8 cellular contexts compared by ENCODE assay signal in genomic region chr11:587978-588380, GRCh38. TPM values are rescaled to one million over a fixed set of nuclear protein-coding genes. Genes with fewer than 3 reads are reported as not detected.
A peak's percentile ranks its signal among the peaks of the same experiment; 100 is the strongest.
DNase-seq lines count a peak whose midpoint lies in the region; ATAC-seq and TF ChIP-seq lines count a peak whose summit lies in the region.

No MANE protein-coding gene starts in this region.

- H3K27ac ChIP-seq in gastroesophageal sphincter, result no peak overlapping the region

- H3K4me1 ChIP-seq in gastroesophageal sphincter, result no peaks in the 10 kb centered on the region

- peak; percentile 58 for ATAC-seq in gastroesophageal sphincter

- peak; percentile 96 for DNase-seq in Kasumi-1 (lab: John Stamatoyannopoulos, UW)
- peak; percentile 87 for DNase-seq in activated CD8-positive, alpha-beta memory T cell treated with anti-CD3 and anti-CD28 coated beads, Interleukin-2, amount 50 U/mL, for 1 hour (ENCODE audit: extremely low read depth)
- peak; percentile 23 to 66 (median 45) for DNase-seq in stimulated activated CD4-positive, alpha-beta T cell treated with anti-CD3 and anti-CD28 coated beads, TNF-alpha, amount 100 ng/mL, for 24 hours (ENCODE audit: low read depth in 3 of 3)
- DNase-seq in NCI-H524 (lab: John Stamatoyannopoulos, UW), result no peak
- no peak for DNase-seq in UCSD-AML1 (lab: John Stamatoyannopoulos, UW; ENCODE audit: unreplicated experiment)
- no peak for DNase-seq in NCI-H1417 treated with DMSO at 0.1 percent for 48 hours (lab: John Stamatoyannopoulos, UW)
- DNase-seq in nucleus accumbens (lab: John Stamatoyannopoulos, UW), result no peak

- H3K9me3 ChIP-seq in gastroesophageal sphincter, result no peaks in the 10 kb centered on the region

- TF ChIP-seq EP300 in gastroesophageal sphincter (IDR thresholded peaks at IDR 0.05), result no peak

- no peak for TF ChIP-seq CTCF in gastroesophageal sphincter (IDR thresholded peaks at IDR 0.05)

- WGBS in gastroesophageal sphincter (ENCODE audit: low coverage in 1 of 2), 2 donors, result 69 to 86% methylated on average over 2 to 5 of the region's 6 CpGs

- no peak for TF ChIP-seq POLR2A in gastroesophageal sphincter (IDR thresholded peaks at IDR 0.05)

- H3K27me3 ChIP-seq in gastroesophageal sphincter, result no peaks in the 10 kb centered on the region

- no peak overlapping the region for H3K4me3 ChIP-seq in gastroesophageal sphincter

- H3K36me3 ChIP-seq in gastroesophageal sphincter, result peaks cover 0 to 95% of the 10 kb centered on the region in 2 donors

RNA-seq across cellular contexts. Expression of gene PHRF1, which starts 11.7 kb away (rescaled TPM):
- 10 to 100 TPM; 18.0 to 28.0 (median 25.1) TPM for total RNA-seq in gastroesophageal sphincter

RNA-seq across cellular contexts. Expression of gene RASSF7, which starts 27.2 kb away (rescaled TPM):
- total RNA-seq in gastroesophageal sphincter, result 10 to 100 TPM in 2 of 4 donors, 1 to 10 TPM in 2; 3.4 to 12.5 (median 8.6) TPM

RNA-seq across cellular contexts. Expression of gene LMNTD2, which starts 27.4 kb away (rescaled TPM):
- total RNA-seq in gastroesophageal sphincter, result 1 to 10 TPM in 3 of 4 donors, under 1 TPM in 1; 0.81 to 2.1 (median 1.1) TPM

RNA-seq across cellular contexts. Expression of gene IRF7, which starts 27.8 kb away (rescaled TPM):
- total RNA-seq in gastroesophageal sphincter, result 10 to 100 TPM in 3 of 4 donors, 1 to 10 TPM in 1; 5.4 to 25.4 (median 13.9) TPM

RNA-seq across cellular contexts. Expression of gene CDHR5, which starts 36.8 kb away (rescaled TPM):
- total RNA-seq in gastroesophageal sphincter, result not detected

Comparison
In these comparisons a context has a peak if more than half of its experiments do, and no peak if none do; other contexts are left out.
1. DNase-seq: peak in Kasumi-1 (2 of 2), activated CD8-positive, alpha-beta memory T cell treated with anti-CD3 and anti-CD28 coated beads, Interleukin-2, amount 50 U/mL, for 1 hour (single experiment) and stimulated activated CD4-positive, alpha-beta T cell treated with anti-CD3 and anti-CD28 coated beads, TNF-alpha, amount 100 ng/mL, for 24 hours (3 of 3); none in NCI-H524 (0 of 2), UCSD-AML1 (single experiment), NCI-H1417 treated with DMSO at 0.1 percent for 48 hours (single experiment) and nucleus accumbens (0 of 56).